8 cellular contexts compared by ENCODE assay signal in genomic region chr4:115234405-115235093, GRCh38.
DNase-seq lines count a peak whose midpoint lies in the region; ATAC-seq, FAIRE-seq and TF ChIP-seq lines count a peak whose summit lies in the region.

No MANE protein-coding gene starts in this region.

- H3F3A ChIP-seq in DOHH2 (ENCODE audit: control insufficient read depth, insufficient read depth) = no peaks in the 10 kb centered on the region
- no peaks in the 10 kb centered on the region for H3F3A ChIP-seq in GM23248 (ENCODE audit: insufficient read depth)

- DNase-seq in GM23248 = peak; percentile 22
- peak; percentile 84 for DNase-seq in MV-4-11 (lab: John Stamatoyannopoulos, UW)
- peak; percentile 12 for DNase-seq in GM12878 (ENCODE audit: low read depth, low spot score)
- DNase-seq in tibial artery = no peak
- DNase-seq in NCI-H2171 (lab: John Stamatoyannopoulos, UW) = no peak
- DNase-seq in stimulated activated naive CD8-positive, alpha-beta T cell treated with anti-CD3 and anti-CD28 coated beads, Interleukin-15, Interleukin-2, amounts not matched to agents 100 U/mL and 50 U/mL, for 24 hours = no peak

- no peak for TF ChIP-seq EP300 in GM12878 (IDR thresholded peaks at IDR 0.05; ENCODE audit: borderline replicate concordance in 1 of 2, control insufficient read depth in 1 of 2, low read depth in 2 of 2, low read length in 2 of 2)

- BruUV-seq in GM12878 (replicated peaks; lab: Mats Ljungman, UMichigan) = no TSS peak

- TF ChIP-seq CTCF in DOHH2 (IDR thresholded peaks at IDR 0.05; ENCODE audit: low read depth, low read length, poor library complexity, severe bottlenecking) = peak; percentile 52
- TF ChIP-seq CTCF in GM12878 (IDR thresholded peaks at IDR 0.05 in 2 of 3, conservative IDR thresholded peaks at IDR 0.05 in 1 of 3; ENCODE audit: control insufficient read depth in 2 of 3, extremely low read depth in 1 of 3, insufficient read depth in 1 of 3, low read depth in 3 of 3, low read length in 3 of 3) = peak; percentile 24 to 60 (median 27); a peak in 4 of 6 replicates
- peak; percentile 17 to 25 for TF ChIP-seq CTCF in tibial artery (IDR thresholded peaks at IDR 0.05)

- no peaks in the 10 kb centered on the region for H4K20me1 ChIP-seq in DOHH2 (ENCODE audit: control insufficient read depth, insufficient read depth, low read depth, low read length)
- H4K20me1 ChIP-seq in GM23248 (ENCODE audit: insufficient read depth) = no peaks in the 10 kb centered on the region
- no peaks in the 10 kb centered on the region for H4K20me1 ChIP-seq in GM12878 (ENCODE audit: control insufficient read depth, insufficient read depth)

- POLR2A ChIA-PET in GM12878 (lab: Charles Lee) = no interaction called here

- in situ Hi-C loops in GM23248 (cut with MboI) (no loop called here), GM12878 (cut with MboI) (no loop called here)

- TF ChIP-seq POLR2A in GM12878 (IDR thresholded peaks at IDR 0.05; ENCODE audit: low read depth, low read length) = no peak

- FAIRE-seq in GM12878 (lab: Jason Lieb, UNC) = peak; percentile 78

- H2AFZ ChIP-seq in GM23248 (peak overlapping the region; percentile 63), GM12878 (ENCODE audit: control insufficient read depth, low read depth, low read length) (no peak overlapping the region)

- H3K4me3 ChIP-seq in DOHH2 (ENCODE audit: low read length) (no peak overlapping the region), GM23248 (no peak overlapping the region), GM12878 (no peak overlapping the region), tibial artery (no peak overlapping the region)

- 0 out of 2 replicates have a peak overlapping the region, but pooled peaks have one; percentile 0 for H3K4me2 ChIP-seq in DOHH2 (ENCODE audit: low read length)
- H3K4me2 ChIP-seq in GM23248 (ENCODE audit: unreplicated experiment) = no peak overlapping the region
- H3K4me2 ChIP-seq in GM12878 (ENCODE audit: control insufficient read depth, insufficient read depth) = no peak overlapping the region

- SMC1A ChIA-PET in GM12878 (lab: Charles Lee; ENCODE audit: uncharacterized antibody, unreplicated experiment) = interaction anchor here (0.6 to 5.0 kb wide), 34 partner anchors 9 to 618 kb away, joined by 3 to 120 read pairs (median 4); no protein-coding TSS in a partner anchor

- CTCF ChIA-PET in GM12878 (lab: Yijun Ruan, JAX) = interaction anchor here (0.7 to 5.3 kb wide), 33 partner anchors 9 to 916 kb away, joined by 3 to 115 read pairs (median 3); no protein-coding TSS in a partner anchor

- H3K9ac ChIP-seq in GM23248 = no peak overlapping the region
- no peak overlapping the region for H3K9ac ChIP-seq in GM12878 (ENCODE audit: control insufficient read depth, insufficient read depth, low read length)

- H3K27me3 ChIP-seq in DOHH2 (ENCODE audit: control insufficient read depth, low read length) (no peaks in the 10 kb centered on the region), GM23248 (replicated peaks; ENCODE audit: insufficient read depth) (no peaks in the 10 kb centered on the region), GM12878 (replicated peaks in 1 of 2; ENCODE audit: control insufficient read depth in 2 of 2, insufficient read depth in 2 of 2, low read length in 1 of 2) (no peaks in the 10 kb centered on the region), tibial artery (no peaks in the 10 kb centered on the region)

- RAD21 ChIA-PET in GM12878 (lab: Charles Lee; ENCODE audit: unreplicated experiment) = interaction anchor here (0.7 to 4.6 kb wide), 18 partner anchors 9 to 621 kb away, joined by 3 to 140 read pairs (median 4); no protein-coding TSS in a partner anchor

- TF ChIP-seq RAD21 in GM12878 (IDR thresholded peaks at IDR 0.05; ENCODE audit: insufficient read depth, low read depth, low read length) = peak; percentile 66

- ATAC-seq in GM12878 (peak; percentile 88), GM19328 (IDR thresholded peaks at IDR 0.05; ENCODE audit: unreplicated experiment) (no peak)
- ATAC-seq in stimulated activated naive CD8-positive, alpha-beta T cell treated with anti-CD3 and anti-CD28 coated beads, Interleukin-15, Interleukin-2, amounts not matched to agents 100 U/mL and 50 U/mL, for 24 hours = no peak

- H3K36me3 ChIP-seq in DOHH2 (ENCODE audit: control insufficient read depth, low read length) (no peaks in the 10 kb centered on the region), GM23248 (ENCODE audit: low read depth) (no peaks in the 10 kb centered on the region), GM12878 (ENCODE audit: control insufficient read depth in 2 of 2, insufficient read depth in 2 of 2, low read length in 1 of 2) (no peaks in the 10 kb centered on the region), tibial artery (no peaks in the 10 kb centered on the region)

- H3K79me2 ChIP-seq in DOHH2 (ENCODE audit: control insufficient read depth, low read length) (no peaks in the 10 kb centered on the region), GM23248 (ENCODE audit: insufficient read depth) (no peaks in the 10 kb centered on the region), GM12878 (ENCODE audit: control insufficient read depth, insufficient read depth, low read length) (no peaks in the 10 kb centered on the region)

- no peaks in the 10 kb centered on the region for H3K9me2 ChIP-seq in DOHH2 (replicated peaks; ENCODE audit: control insufficient read depth, low read length)
- no peaks in the 10 kb centered on the region for H3K9me2 ChIP-seq in GM23248 (ENCODE audit: insufficient read depth)

- H3K9me3 ChIP-seq in DOHH2 (ENCODE audit: control insufficient read depth, insufficient read depth, low read length) = no peaks in the 10 kb centered on the region
- H3K9me3 ChIP-seq in GM23248 (ENCODE audit: low read depth) = no peaks in the 10 kb centered on the region
- no peaks in the 10 kb centered on the region for H3K9me3 ChIP-seq in GM12878 (replicated peaks; ENCODE audit: control insufficient read depth, insufficient read depth, low read length)
- H3K9me3 ChIP-seq in tibial artery = no peaks in the 10 kb centered on the region

- H3K27ac ChIP-seq in DOHH2 (ENCODE audit: low read depth, low read length) (no peak overlapping the region), GM23248 (no peak overlapping the region), GM12878 (ENCODE audit: control insufficient read depth, insufficient read depth) (no peak overlapping the region), tibial artery (no peak overlapping the region)

- H3K4me1 ChIP-seq in DOHH2 (ENCODE audit: control insufficient read depth, low read length) = peaks cover 13% of the 10 kb centered on the region
- H3K4me1 ChIP-seq in GM23248 (ENCODE audit: insufficient read depth) = peaks cover 15% of the 10 kb centered on the region; the same call in 1 of the 2 replicates
- no peaks in the 10 kb centered on the region for H3K4me1 ChIP-seq in GM12878 (ENCODE audit: control insufficient read depth, insufficient read depth, low read length)
- H3K4me1 ChIP-seq in tibial artery = no peaks in the 10 kb centered on the region

- intact Hi-C loops in GM12878 (cut with micrococcal nuclease; ENCODE audit: unreplicated experiment) (loop anchor here (1.0 to 10.0 kb wide), 4 partner anchors 200 to 618 kb away; no protein-coding TSS in a partner anchor), tibial artery (cut with DNase I; ENCODE audit: low total_unique reads) (no loop called here)

- WGBS in GM23248 (ENCODE audit: low coverage in 1 of 2, low lambda C conversion rate in 2 of 2, missing lambda C conversion rate in 2 of 2), 2 experiments = 29 to 34% methylated on average over 3 of the region's 3 CpGs
- WGBS in GM12878 (ENCODE audit: insufficient coverage, insufficient replicate concordance, low lambda C conversion rate, missing lambda C conversion rate) = 25% methylated on average over 3 of the region's 3 CpGs

TF ChIP-seq in GM12878, 131 proteins besides CTCF, POLR2A, EP300 and RAD21:
- TF ChIP-seq SMC3 (IDR thresholded peaks at IDR 0.05; ENCODE audit: borderline replicate concordance, low read length) (peak; percentile 63; the same call in 1 of the 2 replicates), NBN (IDR thresholded peaks at IDR 0.05) (no peak)

Comparison
In these comparisons a context has a peak if more than half of its experiments do, and no peak if none do; other contexts are left out.
1. DNase-seq: peak in GM23248 (single experiment), MV-4-11 (single experiment) and GM12878 (single experiment); none in tibial artery (0 of 2), NCI-H2171 (single experiment) and stimulated activated naive CD8-positive, alpha-beta T cell treated with anti-CD3 and anti-CD28 coated beads, Interleukin-15, Interleukin-2, amounts not matched to agents 100 U/mL and 50 U/mL, for 24 hours (single experiment).
2. Peak in every context shown above with its lines, with median percentiles within 50 percentile points of each other: CTCF ChIP-seq.